13 cellular contexts compared by ENCODE assay signal in the genomic region with DNA sequence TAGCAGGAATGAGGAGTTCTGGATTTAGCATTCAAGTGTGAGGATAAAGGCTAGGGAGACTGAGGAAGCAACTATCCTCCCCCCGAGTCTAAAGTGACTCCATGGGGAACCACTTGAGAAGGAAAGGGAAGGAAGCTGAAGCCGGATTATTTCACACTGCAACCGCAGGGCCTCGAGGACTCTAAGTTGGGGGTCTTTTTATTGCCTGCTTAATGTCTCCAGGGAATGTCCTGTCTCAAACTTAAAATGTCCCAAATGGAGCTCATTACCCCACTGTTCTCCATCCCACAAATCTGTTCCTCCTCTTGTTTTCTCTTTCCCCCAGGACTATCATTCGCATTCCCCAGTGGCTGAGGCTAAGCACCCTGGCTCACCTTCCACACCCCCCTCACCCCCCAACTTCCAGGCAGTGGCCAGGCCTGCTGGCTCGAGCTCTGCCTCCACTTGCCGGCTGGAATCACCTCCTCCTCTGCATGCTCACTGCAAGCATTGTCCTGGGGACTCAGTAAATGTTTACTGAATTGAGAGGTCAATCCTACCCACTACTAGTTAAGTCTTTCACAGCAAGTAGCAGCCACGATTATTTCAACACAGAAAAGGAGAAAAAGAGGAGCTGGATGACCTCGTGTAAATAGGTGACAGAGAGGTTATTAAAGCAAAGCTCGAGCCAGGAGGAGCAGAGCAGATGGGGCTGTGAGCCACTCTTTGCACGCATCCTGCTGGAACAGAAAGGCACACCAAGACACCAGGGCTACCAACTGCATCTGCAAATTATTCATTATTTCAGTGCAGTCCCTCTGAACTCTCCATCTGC. TPM values are rescaled to one million over a fixed set of nuclear protein-coding genes. Genes with fewer than 3 reads are reported as not detected.
A peak's percentile ranks its signal among the peaks of the same experiment; 100 is the strongest.
DNase-seq lines count a peak whose midpoint lies in the region; ATAC-seq, FAIRE-seq and TF ChIP-seq lines count a peak whose summit lies in the region.
"Had no signal": no experiment of that assay in that cellular context is flagged by ENCODE, and none has a peak within 500 bp of the region (broad histone marks: within the 10 kb centered on the region; RNA-seq: fewer than 3 reads in every experiment).

No MANE protein-coding gene starts in this region.

- H3K27ac ChIP-seq in astrocyte (ENCODE audit: low read depth, low read length) (no peak overlapping the region), substantia nigra (ENCODE audit: low read depth, low read length, poor library complexity, severe bottlenecking) (peak overlapping the region; percentile 22)
- H3K27ac ChIP-seq: pancreas had no signal

- H3K9ac ChIP-seq in astrocyte (ENCODE audit: low read length): peak overlapping the region; percentile 5

- H4K20me1 ChIP-seq in astrocyte (ENCODE audit: insufficient read depth, low read length): peaks cover 97% of the 10 kb centered on the region

- intact Hi-C loops in activated T-helper 2 cell treated with anti-CD3 and anti-CD28 coated beads, Interferon-gamma antibody, Interleukin-2, Interleukin-4, amounts not matched to agents 10 μg/mL and 5 μg/mL and 100 μg/mL, durations not matched to agents 14 hours and 24 hours and 36 hours (cut with micrococcal nuclease): no loop called here

- peaks cover 17% of the 10 kb centered on the region for H3K4me1 ChIP-seq in astrocyte (ENCODE audit: insufficient read depth, low read length)

- H3K27ac Mint-ChIP-seq in astrocyte (ENCODE audit: unreplicated experiment): peak overlapping the region; percentile 15
- no peak overlapping the region for H3K27ac Mint-ChIP-seq in activated T-helper 2 cell treated with anti-CD3 and anti-CD28 coated beads, Interferon-gamma antibody, Interleukin-2, Interleukin-4, amounts not matched to agents 10 μg/mL and 5 μg/mL and 100 μg/mL, durations not matched to agents 14 hours and 24 hours and 36 hours
- H3K27ac Mint-ChIP-seq: T-helper 2 cell treated with Interferon-gamma antibody and Interleukin-4, amounts not matched to agents 5 μg/mL and 100 μg/mL, for 36 hours had no signal

- H3K4me3 Mint-ChIP-seq in astrocyte (ENCODE audit: unreplicated experiment): no peak overlapping the region
- H3K4me3 Mint-ChIP-seq in activated T-helper 2 cell treated with anti-CD3 and anti-CD28 coated beads, Interferon-gamma antibody, Interleukin-2, Interleukin-4, amounts not matched to agents 10 μg/mL and 5 μg/mL and 100 μg/mL, durations not matched to agents 14 hours and 24 hours and 36 hours (ENCODE audit: low read depth): no peak overlapping the region
- H3K4me3 Mint-ChIP-seq: activated T-cell treated with anti-CD3 and anti-CD28 coated beads, Interleukin-2, amount 50 U/mL, for 4 hours; T-helper 2 cell treated with Interferon-gamma antibody and Interleukin-4, amounts not matched to agents 5 μg/mL and 100 μg/mL, for 36 hours had no signal

- no peak overlapping the region for H2AFZ ChIP-seq in astrocyte (ENCODE audit: low read depth, low read length)

- H3K4me2 ChIP-seq in astrocyte (ENCODE audit: low read length): peak overlapping the region; percentile 14

- peaks cover 26% of the 10 kb centered on the region for H3K4me1 Mint-ChIP-seq in astrocyte (ENCODE audit: low read depth, unreplicated experiment)
- peaks cover 12% of the 10 kb centered on the region for H3K4me1 Mint-ChIP-seq in activated T-helper 2 cell treated with anti-CD3 and anti-CD28 coated beads, Interferon-gamma antibody, Interleukin-2, Interleukin-4, amounts not matched to agents 10 μg/mL and 5 μg/mL and 100 μg/mL, durations not matched to agents 14 hours and 24 hours and 36 hours (ENCODE audit: low read depth)

- DNase-seq in NCI-H524 (lab: John Stamatoyannopoulos, UW) (peak; percentile 58 to 75), NCI-H524 treated with DMSO at 0.1 percent for 48 hours (lab: John Stamatoyannopoulos, UW) (no peak), astrocyte (ENCODE audit: low read depth) (no peak), iPS-NIHi7 (ENCODE audit: extremely low spot score) (peak; percentile 27), substantia nigra (lab: John Stamatoyannopoulos, UW) (peak in 1 of 49 donors; percentile 24), HPDE6-E6E7 (ENCODE audit: extremely low spot score) (no peak)
- no peak for DNase-seq in activated T-helper 2 cell treated with anti-CD3 and anti-CD28 coated beads, Interferon-gamma antibody, Interleukin-2, Interleukin-4, amounts not matched to agents 10 μg/mL and 5 μg/mL and 100 μg/mL, durations not matched to agents 14 hours and 24 hours and 36 hours (ENCODE audit: low spot score)
- DNase-seq: ACHN; activated T-cell treated with anti-CD3 and anti-CD28 coated beads, Interleukin-2, amount 50 U/mL, for 4 hours; NCI-H446 treated with DMSO at 0.1 percent for 48 hours; pancreas had no signal

- TF ChIP-seq CTCF in astrocyte (IDR thresholded peaks at IDR 0.05; ENCODE audit: insufficient read depth, low read depth, low read length): no peak

- ATAC-seq in HG02840 (IDR thresholded peaks at IDR 0.05; ENCODE audit: low FRiP score, unreplicated experiment): no peak
- ATAC-seq: activated T-cell treated with anti-CD3 and anti-CD28 coated beads, Interleukin-2, amount 50 U/mL, for 4 hours had no signal

- H3K36me3 Mint-ChIP-seq in astrocyte (ENCODE audit: low read depth, unreplicated experiment): peaks cover 2% of the 10 kb centered on the region
- H3K36me3 Mint-ChIP-seq in activated T-helper 2 cell treated with anti-CD3 and anti-CD28 coated beads, Interferon-gamma antibody, Interleukin-2, Interleukin-4, amounts not matched to agents 10 μg/mL and 5 μg/mL and 100 μg/mL, durations not matched to agents 14 hours and 24 hours and 36 hours (ENCODE audit: low read depth): peaks cover 3% of the 10 kb centered on the region

- no peaks in the 10 kb centered on the region for H3K36me3 ChIP-seq in astrocyte (ENCODE audit: insufficient read depth, low read length)
- H3K36me3 ChIP-seq: pancreas had no signal

- H3K9me3 Mint-ChIP-seq in astrocyte (ENCODE audit: unreplicated experiment): no peaks in the 10 kb centered on the region
- H3K9me3 Mint-ChIP-seq in activated T-helper 2 cell treated with anti-CD3 and anti-CD28 coated beads, Interferon-gamma antibody, Interleukin-2, Interleukin-4, amounts not matched to agents 10 μg/mL and 5 μg/mL and 100 μg/mL, durations not matched to agents 14 hours and 24 hours and 36 hours: no peaks in the 10 kb centered on the region
- H3K9me3 Mint-ChIP-seq: activated T-cell treated with anti-CD3 and anti-CD28 coated beads, Interleukin-2, amount 50 U/mL, for 4 hours; T-helper 2 cell treated with Interferon-gamma antibody and Interleukin-4, amounts not matched to agents 5 μg/mL and 100 μg/mL, for 36 hours had no signal

- peaks cover 100% of the 10 kb centered on the region for H3K79me2 ChIP-seq in astrocyte (ENCODE audit: insufficient read depth, low read length)

- no peaks in the 10 kb centered on the region for H3K27me3 Mint-ChIP-seq in astrocyte (ENCODE audit: low read depth, unreplicated experiment)
- no peaks in the 10 kb centered on the region for H3K27me3 Mint-ChIP-seq in activated T-helper 2 cell treated with anti-CD3 and anti-CD28 coated beads, Interferon-gamma antibody, Interleukin-2, Interleukin-4, amounts not matched to agents 10 μg/mL and 5 μg/mL and 100 μg/mL, durations not matched to agents 14 hours and 24 hours and 36 hours (ENCODE audit: low read depth)

- H3K4me3 ChIP-seq in astrocyte (ENCODE audit: insufficient read depth, low read depth, low read length): no peak overlapping the region
- H3K4me3 ChIP-seq: pancreas had no signal

- no peak for FAIRE-seq in astrocyte (lab: Jason Lieb, UNC)
- FAIRE-seq: pancreas had no signal

- H3K9me3 ChIP-seq in astrocyte (ENCODE audit: insufficient read depth, low read depth, low read length): no peaks in the 10 kb centered on the region
- H3K9me3 ChIP-seq: pancreas had no signal

- no peaks in the 10 kb centered on the region for H3K27me3 ChIP-seq in astrocyte (ENCODE audit: insufficient read depth, low read length)
- H3K27me3 ChIP-seq: pancreas had no signal

RNA-seq across cellular contexts. Expression of gene HIPK2, which starts 32.3 kb away (rescaled TPM):
- 34.3 and 35.8 TPM in 2 replicates for total RNA-seq in astrocyte
- total RNA-seq in activated T-helper 2 cell treated with anti-CD3 and anti-CD28 coated beads, Interferon-gamma antibody, Interleukin-2, Interleukin-4, amounts not matched to agents 10 μg/mL and 5 μg/mL and 100 μg/mL, durations not matched to agents 14 hours and 24 hours and 36 hours: 27.6 and 27.7 TPM in 2 replicates

Comparison
In these comparisons a context has a peak if more than half of its experiments do, and no peak if none do; other contexts are left out.
1. DNase-seq: peak in NCI-H524 (2 of 2) and iPS-NIHi7 (single experiment); none in NCI-H524 treated with DMSO at 0.1 percent for 48 hours (single experiment), astrocyte (single experiment), activated T-helper 2 cell treated with anti-CD3 and anti-CD28 coated beads, Interferon-gamma antibody, Interleukin-2, Interleukin-4, amounts not matched to agents 10 μg/mL and 5 μg/mL and 100 μg/mL, durations not matched to agents 14 hours and 24 hours and 36 hours (single experiment) and HPDE6-E6E7 (single experiment).